ENCODE assay signal across 8 cellular contexts in the genomic region with DNA sequence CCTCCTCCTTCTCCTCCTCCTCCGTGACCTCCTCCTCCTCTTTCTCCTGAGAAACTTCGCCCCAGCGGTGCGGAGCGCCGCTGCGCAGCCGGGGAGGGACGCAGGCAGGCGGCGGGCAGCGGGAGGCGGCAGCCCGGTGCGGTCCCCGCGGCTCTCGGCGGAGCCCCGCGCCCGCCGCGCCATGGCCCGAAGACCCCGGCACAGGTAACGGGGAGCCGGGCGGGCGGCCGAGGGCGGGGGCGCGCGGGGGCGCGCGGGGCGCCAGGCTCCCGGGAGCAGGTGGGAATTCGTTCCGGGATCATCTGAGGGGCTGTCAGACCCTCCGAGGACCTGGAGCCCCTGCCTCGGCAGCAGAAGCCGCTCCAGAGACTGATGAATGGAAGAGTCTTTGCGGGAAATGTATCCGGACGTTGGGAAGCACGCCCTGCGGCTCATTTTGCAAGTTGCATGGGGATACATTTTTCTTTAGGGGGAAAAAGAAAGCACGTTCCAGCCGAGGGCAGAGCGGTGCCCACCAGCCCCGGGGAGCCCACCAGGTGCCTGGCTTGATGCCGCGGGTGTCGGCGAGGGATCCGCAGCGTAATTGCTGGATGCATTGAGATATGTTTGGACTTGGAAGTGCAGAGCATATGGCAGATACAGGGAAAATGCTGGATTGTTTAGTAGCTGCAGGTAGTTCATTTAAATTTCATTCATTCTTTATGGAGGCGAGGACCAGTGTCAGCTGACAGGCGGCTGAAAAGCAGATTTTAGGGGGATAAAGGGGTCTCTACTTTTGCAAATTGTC. TPM values are rescaled to one million over a fixed set of nuclear protein-coding genes. Genes with fewer than 3 reads are reported as not detected.
DNase-seq lines count a peak whose midpoint lies in the region; ATAC-seq, FAIRE-seq and TF ChIP-seq lines count a peak whose summit lies in the region.

No MANE protein-coding gene starts in this region.

- CTCF ChIA-PET in Caco-2 (lab: Charles Lee), result no interaction called here

- H3K9me3 ChIP-seq in Caco-2, result no peaks in the 10 kb centered on the region
- no peaks in the 10 kb centered on the region for H3K9me3 ChIP-seq in RWPE2 (ENCODE audit: severe bottlenecking)
- H3K9me3 ChIP-seq in mesenchymal stem cell (ENCODE audit: control insufficient read depth, low read length), result no peaks in the 10 kb centered on the region

- no peak overlapping the region for H3K4ac ChIP-seq in mesenchymal stem cell (ENCODE audit: low read depth in 1 of 2, low read length in 2 of 2)

- under 1% methylated on average over 55 of the region's 62 CpGs for WGBS in mesenchymal stem cell

- H3K4me3 Mint-ChIP-seq in Caco-2 (ENCODE audit: unreplicated experiment), result peak overlapping the region; percentile 88

- H3K4me1 Mint-ChIP-seq in Caco-2 (ENCODE audit: low read depth, unreplicated experiment), result peaks cover 12% of the 10 kb centered on the region

- intact Hi-C loops in Caco-2 (cut with micrococcal nuclease; ENCODE audit: unreplicated experiment), result loop anchor here (2.0 to 10.0 kb wide), 4 partner anchors 86 to 241 kb away; a partner anchor contains a TSS

- no peaks in the 10 kb centered on the region for H3K36me3 Mint-ChIP-seq in Caco-2 (ENCODE audit: insufficient read depth, unreplicated experiment)

- H3K27ac Mint-ChIP-seq in Caco-2 (ENCODE audit: unreplicated experiment), result no peak overlapping the region

- no TSS peak for BruUV-seq in Caco-2 (replicated peaks; lab: Mats Ljungman, UMichigan)

- H3K14ac ChIP-seq in mesenchymal stem cell (ENCODE audit: low read length in 2 of 2), result no peak overlapping the region

- no peak overlapping the region for H4K8ac ChIP-seq in mesenchymal stem cell (ENCODE audit: low read length)

- H2BK5ac ChIP-seq in mesenchymal stem cell (ENCODE audit: low read depth, low read length, poor library complexity, severe bottlenecking), result no peak overlapping the region

- ATAC-seq in RWPE2 (ENCODE audit: low read depth), result no peak; the same call in 2 of the 3 replicates
- no peak for ATAC-seq in GM19035 (IDR thresholded peaks at IDR 0.05; ENCODE audit: unreplicated experiment)

- no peak for FAIRE-seq in urothelium cell line (lab: Jason Lieb, UNC)

- no peak overlapping the region for H2BK15ac ChIP-seq in mesenchymal stem cell (ENCODE audit: low read depth, poor library complexity, severe bottlenecking)

- no peaks in the 10 kb centered on the region for H3K27me3 ChIP-seq in Caco-2 (replicated peaks; ENCODE audit: control insufficient read depth, insufficient read depth, low read length)
- H3K27me3 ChIP-seq in RWPE2 (ENCODE audit: insufficient read depth, poor library complexity, severe bottlenecking), result no peaks in the 10 kb centered on the region
- peaks cover 20 to 21% of the 10 kb centered on the region in 2 experiments for H3K27me3 ChIP-seq in mesenchymal stem cell (ENCODE audit: control insufficient read depth in 1 of 2, insufficient read depth in 1 of 2, low read length in 2 of 2)

- H2AK5ac ChIP-seq in mesenchymal stem cell (ENCODE audit: low read length, severe bottlenecking), result no peak overlapping the region

- DNase-seq in Caco-2 (peak in 1 of 2 experiments; percentile 12), HFF-Myc (ENCODE audit: extremely low read depth, low read depth) (no peak), RWPE2 (ENCODE audit: low spot score) (no peak), choroid plexus epithelial cell (ENCODE audit: low read depth) (no peak), mesenchymal stem cell (peak; percentile 28), urothelium cell line (ENCODE audit: low spot score) (peak; percentile 25), occipital lobe (lab: John Stamatoyannopoulos, UW) (no peak)

- H3K27ac ChIP-seq in RWPE2 (ENCODE audit: poor library complexity, severe bottlenecking), result no peak overlapping the region
- no peak overlapping the region for H3K27ac ChIP-seq in mesenchymal stem cell (ENCODE audit: low read length, poor library complexity, severe bottlenecking)

- H3K9me3 Mint-ChIP-seq in Caco-2 (ENCODE audit: unreplicated experiment), result no peaks in the 10 kb centered on the region

- peak overlapping the region; percentile 36 for H3K9ac ChIP-seq in mesenchymal stem cell (ENCODE audit: low read length)

- POLR2A ChIA-PET in Caco-2 (lab: Charles Lee), result interaction anchor here (1.3 kb wide), 1 partner anchor 127 kb away, joined by 5 read pairs; a partner anchor contains a TSS

- H2BK120ac ChIP-seq in mesenchymal stem cell (ENCODE audit: low read depth, low read length), result no peak overlapping the region

- H2AFZ ChIP-seq in mesenchymal stem cell (ENCODE audit: low read depth, low read length), result peak overlapping the region; percentile 37

- H3K4me1 ChIP-seq in Caco-2 (peaks cover 9% of the 10 kb centered on the region), RWPE2 (ENCODE audit: insufficient read depth, poor library complexity, severe bottlenecking) (peaks cover 11% of the 10 kb centered on the region), mesenchymal stem cell (ENCODE audit: control insufficient read depth, insufficient read depth, low read depth, low read length) (peaks cover 25% of the 10 kb centered on the region)

- H3K27me3 Mint-ChIP-seq in Caco-2 (ENCODE audit: insufficient read depth, unreplicated experiment), result peaks cover 8% of the 10 kb centered on the region

- H3K4me2 ChIP-seq in mesenchymal stem cell (ENCODE audit: low read length, poor library complexity, severe bottlenecking), result peak overlapping the region; percentile 96

- H3K18ac ChIP-seq in mesenchymal stem cell (ENCODE audit: low read depth in 1 of 2, low read length in 2 of 2), result peak overlapping the region in 1 of 2 experiments; percentile 82

- H3K36me3 ChIP-seq in Caco-2 (ENCODE audit: control insufficient read depth, insufficient read depth, low read length), result no peaks in the 10 kb centered on the region
- no peaks in the 10 kb centered on the region for H3K36me3 ChIP-seq in RWPE2 (ENCODE audit: low read depth)
- no peaks in the 10 kb centered on the region for H3K36me3 ChIP-seq in mesenchymal stem cell (ENCODE audit: control insufficient read depth in 1 of 2, insufficient read depth in 2 of 2, low read depth in 1 of 2, low read length in 2 of 2)

- H3K23ac ChIP-seq in mesenchymal stem cell (ENCODE audit: low read length in 2 of 2), result no peak overlapping the region

- TF ChIP-seq CTCF in Caco-2 (IDR thresholded peaks at IDR 0.05; ENCODE audit: insufficient read depth in 1 of 2, low read depth in 1 of 2, low read length in 1 of 2, severe bottlenecking in 1 of 2, unreplicated experiment in 1 of 2) (no peak), HFF-Myc (IDR thresholded peaks at IDR 0.05; ENCODE audit: low read depth, low read length, missing control alignments) (no peak), RWPE2 (IDR thresholded peaks at IDR 0.05; ENCODE audit: poor library complexity, severe bottlenecking) (no peak), choroid plexus epithelial cell (conservative IDR thresholded peaks at IDR 0.05; ENCODE audit: low read depth, low read length) (no peak)

- no peak overlapping the region for H2BK12ac ChIP-seq in mesenchymal stem cell (ENCODE audit: low read length in 2 of 2)

- H3K4me3 ChIP-seq in Caco-2 (ENCODE audit: low read depth, low read length) (peak overlapping the region; percentile 57), HFF-Myc (replicated peaks; ENCODE audit: low read depth, low read length) (peak overlapping the region; percentile 54), RWPE2 (ENCODE audit: severe bottlenecking) (peak overlapping the region; percentile 62), choroid plexus epithelial cell (ENCODE audit: low read depth, low read length) (peak overlapping the region; percentile 65), mesenchymal stem cell (ENCODE audit: insufficient read depth in 1 of 2, low read depth in 1 of 2, low read length in 2 of 2) (peak overlapping the region; percentile 63 to 82)

- no peaks in the 10 kb centered on the region for H3K79me1 ChIP-seq in mesenchymal stem cell (replicated peaks; ENCODE audit: low read length, poor library complexity, severe bottlenecking)

- no peak overlapping the region for H4K91ac ChIP-seq in mesenchymal stem cell (ENCODE audit: low read length)

RNA-seq across cellular contexts. Expression of a gene that starts 0.4 kb away (rescaled TPM):
- total RNA-seq in Caco-2 (2022), result 2.3 and 2.7 TPM in 2 replicates
- 1.1 TPM for polyA plus RNA-seq in mesenchymal stem cell (2013, experiment 1 of 2)
- polyA plus RNA-seq in mesenchymal stem cell (2013, experiment 2 of 2), result 0.88 TPM
- 1.7 TPM for total RNA-seq in occipital lobe

Comparison
In these comparisons a context has a peak if more than half of its experiments do, and no peak if none do; other contexts are left out.
1. DNase-seq: peak in mesenchymal stem cell (single experiment) and urothelium cell line (single experiment); none in HFF-Myc (single experiment), RWPE2 (single experiment), choroid plexus epithelial cell (single experiment) and occipital lobe (single experiment).
2. Peak in every context shown above with its lines, with median percentiles within 50 percentile points of each other: H3K4me3 ChIP-seq.